1 cellular context compared by ENCODE assay signal in genomic region chr14:24262821-24263733, GRCh38.
TF ChIP-seq lines count a peak whose summit lies in the region.

Gene TGM1 (minus strand): TSS chr14:24263177. CDS start chr14:24262352, 825 bp downstream.

TF ChIP-seq in GM12878, 131 proteins besides CTCF, POLR2A, EP300 and RAD21:
- TF ChIP-seq PAX5 (IDR thresholded peaks at IDR 0.05; ENCODE audit: borderline replicate concordance, low read depth, low read length) = no peak
- no peak for TF ChIP-seq USF1 (IDR thresholded peaks at IDR 0.05; ENCODE audit: borderline replicate concordance, extremely low read length, insufficient read depth, low read depth, low read length)
- TF ChIP-seq STAT3 (IDR thresholded peaks at IDR 0.05; ENCODE audit: low read depth, low read length) = no peak
- TF ChIP-seq TARDBP (IDR thresholded peaks at IDR 0.05; ENCODE audit: borderline replicate concordance) = no peak
- no peak for TF ChIP-seq ZBED1 (IDR thresholded peaks at IDR 0.05; ENCODE audit: borderline replicate concordance)
- no peak for TF ChIP-seq EGR1 (IDR thresholded peaks at IDR 0.05; ENCODE audit: borderline replicate concordance in 1 of 2, low read depth in 2 of 2, low read length in 2 of 2)
- no peak for TF ChIP-seq EZH2 (IDR thresholded peaks at IDR 0.05; ENCODE audit: borderline replicate concordance, control insufficient read depth, low read depth, low read length)
- TF ChIP-seq IKZF2 (IDR thresholded peaks at IDR 0.05) = no peak
- TF ChIP-seq CHD2 (IDR thresholded peaks at IDR 0.05; ENCODE audit: borderline replicate concordance, low read depth, low read length) = no peak
- TF ChIP-seq SMARCA5 (IDR thresholded peaks at IDR 0.05) = no peak
- TF ChIP-seq NRF1 (conservative IDR thresholded peaks at IDR 0.05; ENCODE audit: low read depth, low read length) = no peak
- TF ChIP-seq CBX5 (IDR thresholded peaks at IDR 0.05; ENCODE audit: low read depth) = no peak
- no peak for TF ChIP-seq CUX1 (IDR thresholded peaks at IDR 0.05; ENCODE audit: insufficient replicate concordance, low read depth, low read length)
- TF ChIP-seq RB1 (IDR thresholded peaks at IDR 0.05; ENCODE audit: borderline replicate concordance) = no peak
- no peak for TF ChIP-seq BCL11A (IDR thresholded peaks at IDR 0.05; ENCODE audit: low read depth, low read length)
- no peak for TF ChIP-seq POLR2AphosphoS5 (IDR thresholded peaks at IDR 0.05; ENCODE audit: low read length)
- no peak for TF ChIP-seq BMI1 (IDR thresholded peaks at IDR 0.05; ENCODE audit: borderline replicate concordance)
